ENCODE assay signal across 8 cellular contexts in genomic region chr1:173430707-173431662, GRCh38. TPM values are rescaled to one million over a fixed set of nuclear protein-coding genes. Genes with fewer than 3 reads are reported as not detected.
DNase-seq lines count a peak whose midpoint lies in the region; ATAC-seq and TF ChIP-seq lines count a peak whose summit lies in the region.

No MANE protein-coding gene starts in this region.

- H3K4me1 ChIP-seq in liver (ENCODE audit: control insufficient read depth in 4 of 4, insufficient read depth in 4 of 4, low read length in 3 of 4) = peaks cover 0 to 9% (median 5%) of the 10 kb centered on the region in 4 donors

- TF ChIP-seq RAD21 in liver (IDR thresholded peaks at IDR 0.05) = peak; percentile 97 to 98

- H3K36me3 ChIP-seq in liver (ENCODE audit: control insufficient read depth in 4 of 4, insufficient read depth in 3 of 4, low read depth in 1 of 4, low read length in 3 of 4) = no peaks in the 10 kb centered on the region

- no peaks in the 10 kb centered on the region for H3K9me3 ChIP-seq in liver (ENCODE audit: control insufficient read depth in 4 of 4, low read length in 3 of 4)

- WGBS in liver = 3% methylated on average over 6 of the region's 6 CpGs

- peak; percentile 96 to 99 for DNase-seq in NCI-H526 (lab: John Stamatoyannopoulos, UW)
- peak; percentile 80 to 91 for DNase-seq in activated CD4-positive, alpha-beta T cell treated with anti-CD3 and anti-CD28 coated beads for 4 hours
- peak; percentile 94 for DNase-seq in dedifferentiated amniotic fluid mesenchymal stem cell (ENCODE audit: extremely low spot score)
- peak; percentile 85 for DNase-seq in stimulated activated CD4-positive, alpha-beta T cell treated with anti-CD3 and anti-CD28 coated beads, Interleukin-4, amount 100 ng/mL, for 1 hour

- H3K4me3 ChIP-seq in liver (ENCODE audit: low read depth in 1 of 3, low read length in 3 of 3) = no peak overlapping the region

- ATAC-seq in HG03565 (IDR thresholded peaks at IDR 0.05; ENCODE audit: unreplicated experiment) (peak; percentile 49), GM21515 (IDR thresholded peaks at IDR 0.05; ENCODE audit: unreplicated experiment) (no peak)

- TF ChIP-seq CTCF in GM12874 (IDR thresholded peaks at IDR 0.05; ENCODE audit: insufficient read depth, low read depth, low read length) (peak; percentile 76), liver (IDR thresholded peaks at IDR 0.05; ENCODE audit: low read depth, low read length, missing input control) (peak; percentile 89)

- H3K27me3 ChIP-seq in liver (ENCODE audit: control insufficient read depth in 4 of 4, insufficient read depth in 4 of 4, low read length in 3 of 4) = no peaks in the 10 kb centered on the region

- H3K27ac ChIP-seq in liver (ENCODE audit: low read depth in 1 of 2, low read length in 2 of 2) = no peak overlapping the region

- H3K9ac ChIP-seq in liver (ENCODE audit: low read depth in 1 of 2, low read length in 2 of 2) = no peak overlapping the region

TF ChIP-seq in liver, 16 proteins besides CTCF, POLR2A, EP300 and RAD21:
- TF ChIP-seq FOXA2 (IDR thresholded peaks at IDR 0.05) (no peak), RXRA (IDR thresholded peaks at IDR 0.05) (no peak), SP1 (IDR thresholded peaks at IDR 0.05) (no peak), HNF4G (IDR thresholded peaks at IDR 0.05) (no peak), GABPA (IDR thresholded peaks at IDR 0.05 in 1 of 2, conservative IDR thresholded peaks at IDR 0.05 in 1 of 2) (no peak), JUND (IDR thresholded peaks at IDR 0.05) (no peak), HNF4A (conservative IDR thresholded peaks at IDR 0.05) (no peak), FOXA1 (IDR thresholded peaks at IDR 0.05) (no peak), NR2F2 (IDR thresholded peaks at IDR 0.05) (no peak), EGR1 (IDR thresholded peaks at IDR 0.05; ENCODE audit: low read depth in 2 of 2) (no peak), REST (IDR thresholded peaks at IDR 0.05) (no peak), TAF1 (conservative IDR thresholded peaks at IDR 0.05) (no peak), YY1 (IDR thresholded peaks at IDR 0.05) (no peak)
- TF ChIP-seq, protein P1, sequence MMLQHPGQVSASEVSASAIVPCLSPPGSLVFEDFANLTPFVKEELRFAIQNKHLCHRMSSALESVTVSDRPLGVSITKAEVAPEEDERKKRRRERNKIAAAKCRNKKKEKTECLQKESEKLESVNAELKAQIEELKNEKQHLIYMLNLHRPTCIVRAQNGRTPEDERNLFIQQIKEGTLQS (IDR thresholded peaks at IDR 0.05) = no peak
- TF ChIP-seq, protein P2, sequence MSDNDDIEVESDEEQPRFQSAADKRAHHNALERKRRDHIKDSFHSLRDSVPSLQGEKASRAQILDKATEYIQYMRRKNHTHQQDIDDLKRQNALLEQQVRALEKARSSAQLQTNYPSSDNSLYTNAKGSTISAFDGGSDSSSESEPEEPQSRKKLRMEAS (IDR thresholded peaks at IDR 0.05) = no peak
- TF ChIP-seq, protein P3, sequence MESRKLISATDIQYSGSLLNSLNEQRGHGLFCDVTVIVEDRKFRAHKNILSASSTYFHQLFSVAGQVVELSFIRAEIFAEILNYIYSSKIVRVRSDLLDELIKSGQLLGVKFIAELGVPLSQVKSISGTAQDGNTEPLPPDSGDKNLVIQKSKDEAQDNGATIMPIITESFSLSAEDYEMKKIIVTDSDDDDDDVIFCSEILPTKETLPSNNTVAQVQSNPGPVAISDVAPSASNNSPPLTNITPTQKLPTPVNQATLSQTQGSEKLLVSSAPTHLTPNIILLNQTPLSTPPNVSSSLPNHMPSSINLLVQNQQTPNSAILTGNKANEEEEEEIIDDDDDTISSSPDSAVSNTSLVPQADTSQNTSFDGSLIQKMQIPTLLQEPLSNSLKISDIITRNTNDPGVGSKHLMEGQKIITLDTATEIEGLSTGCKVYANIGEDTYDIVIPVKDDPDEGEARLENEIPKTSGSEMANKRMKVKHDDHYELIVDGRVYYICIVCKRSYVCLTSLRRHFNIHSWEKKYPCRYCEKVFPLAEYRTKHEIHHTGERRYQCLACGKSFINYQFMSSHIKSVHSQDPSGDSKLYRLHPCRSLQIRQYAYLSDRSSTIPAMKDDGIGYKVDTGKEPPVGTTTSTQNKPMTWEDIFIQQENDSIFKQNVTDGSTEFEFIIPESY (IDR thresholded peaks at IDR 0.05) = no peak

RNA-seq across cellular contexts. Expression of gene PRDX6, which starts 46.1 kb away (rescaled TPM):
- 100 to 1,000 TPM; 147 to 161 TPM for total RNA-seq in liver
- 100 to 1,000 TPM; 320 to 370 TPM for polyA plus RNA-seq in liver
